26 cellular contexts compared by ENCODE assay signal in the genomic region with DNA sequence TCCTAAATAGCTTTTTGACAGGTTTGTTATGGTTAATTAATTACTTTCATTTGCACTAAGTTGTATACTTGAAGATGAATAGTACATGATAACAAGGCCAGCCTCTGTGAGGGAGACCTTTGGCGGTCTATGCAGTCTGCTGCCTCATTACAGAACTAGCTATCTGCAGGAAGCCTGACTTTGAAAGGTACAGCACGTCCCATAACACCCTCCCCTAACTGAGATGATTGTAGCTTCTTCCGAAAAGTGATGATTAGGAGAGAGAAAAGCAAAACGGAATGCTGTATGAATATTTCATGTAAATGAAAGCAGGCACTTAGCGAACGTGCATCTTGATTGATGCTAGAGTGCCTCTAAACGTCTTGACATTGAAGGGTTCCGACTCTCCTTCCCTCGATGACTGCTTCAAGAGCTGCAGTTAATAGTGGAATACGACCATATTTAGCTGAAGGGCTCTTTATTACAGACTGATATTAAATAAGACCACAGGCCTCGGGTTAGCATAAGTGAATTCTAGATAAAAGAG.
"Had no signal": no experiment of that assay in that cellular context is flagged by ENCODE, and none has a peak within 500 bp of the region (broad histone marks: within the 10 kb centered on the region; RNA-seq: fewer than 3 reads in every experiment).

No MANE protein-coding gene starts in this region.

- H3K4me1 Mint-ChIP-seq: naive B cell; naive thymus-derived CD8-positive, alpha-beta T cell; nephron progenitor cell; stimulated activated effector memory CD8-positive, alpha-beta T cell treated with anti-CD3 and anti-CD28 coated beads, Interleukin-12 subunit alpha, Interleukin-12 subunit beta, amount 100 ng/mL, for 72 hours; stimulated activated naive B cell treated with anti-CD40 and anti-IgM and Interleukin-4, amounts not matched to agents 10 μg/mL and 1 μg/mL and 100 μg/mL, for 72 hours had no signal

- H3K36me3 ChIP-seq: neutrophil, pancreas, prostate gland, right lobe of liver, sigmoid colon, stomach, thoracic aorta, tibial artery, transverse colon, upper lobe of right lung, vagina had no signal

- ATAC-seq: naive thymus-derived CD8-positive, alpha-beta T cell; natural killer cell treated with Interleukin-12 subunit alpha and Interleukin-12 subunit beta and Interleukin-15 and Interleukin-18, amount 100 ng/mL, for 72 hours; pancreas; right cardiac atrium; right lobe of liver; stimulated activated effector memory CD8-positive, alpha-beta T cell treated with anti-CD3 and anti-CD28 coated beads, Interleukin-12 subunit alpha, Interleukin-12 subunit beta, amount 100 ng/mL, for 72 hours; stimulated activated naive B cell treated with anti-CD40 and anti-IgM and Interleukin-4, amounts not matched to agents 10 μg/mL and 1 μg/mL and 100 μg/mL, for 72 hours; upper lobe of right lung had no signal

- H3K4me1 ChIP-seq: pancreas, prostate gland, sigmoid colon, stomach, tibial artery, transverse colon, upper lobe of right lung, vagina had no signal

- H3K4me3 Mint-ChIP-seq: naive B cell; naive thymus-derived CD8-positive, alpha-beta T cell; natural killer cell treated with Interleukin-12 subunit alpha and Interleukin-12 subunit beta and Interleukin-15 and Interleukin-18, amount 100 ng/mL, for 72 hours; nephron progenitor cell; stimulated activated effector memory CD8-positive, alpha-beta T cell treated with anti-CD3 and anti-CD28 coated beads, Interleukin-12 subunit alpha, Interleukin-12 subunit beta, amount 100 ng/mL, for 72 hours; stimulated activated naive B cell treated with anti-CD40 and anti-IgM and Interleukin-4, amounts not matched to agents 10 μg/mL and 1 μg/mL and 100 μg/mL, for 72 hours; stimulated activated naive CD8-positive, alpha-beta T cell treated with anti-CD3 and anti-CD28 coated beads, Interleukin-15, Interleukin-2, amounts not matched to agents 100 ng/mL and 50 ng/mL, for 24 hours; type B pancreatic cell had no signal

- H3K4me3 ChIP-seq: pancreas, prostate gland, right lobe of liver, sigmoid colon, stomach, thoracic aorta, tibial artery, transverse colon, upper lobe of right lung, vagina had no signal

- H3K27me3 ChIP-seq: neutrophil, pancreas, right lobe of liver, sigmoid colon, stomach, tibial artery, transverse colon, vagina had no signal

- H3K27me3 Mint-ChIP-seq: naive B cell; stimulated activated naive B cell treated with anti-CD40 and anti-IgM and Interleukin-4, amounts not matched to agents 10 μg/mL and 1 μg/mL and 100 μg/mL, for 72 hours had no signal

- H3K9me3 Mint-ChIP-seq: naive B cell; naive thymus-derived CD8-positive, alpha-beta T cell; natural killer cell treated with Interleukin-12 subunit alpha and Interleukin-12 subunit beta and Interleukin-15 and Interleukin-18, amount 100 ng/mL, for 72 hours; nephron progenitor cell; stimulated activated effector memory CD8-positive, alpha-beta T cell treated with anti-CD3 and anti-CD28 coated beads, Interleukin-12 subunit alpha, Interleukin-12 subunit beta, amount 100 ng/mL, for 72 hours; stimulated activated naive B cell treated with anti-CD40 and anti-IgM and Interleukin-4, amounts not matched to agents 10 μg/mL and 1 μg/mL and 100 μg/mL, for 72 hours; type B pancreatic cell had no signal

- DNase-seq: naive B cell; naive thymus-derived CD8-positive, alpha-beta T cell; nephron progenitor cell; pancreas; right cardiac atrium; right lobe of liver; sigmoid colon; small intestine; stimulated activated CD4-positive, alpha-beta T cell treated with anti-CD3 and anti-CD28 coated beads, Interleukin-15, amount 100 ng/mL, for 24 hours; stimulated activated CD4-positive, alpha-beta T cell treated with anti-CD3 and anti-CD28 coated beads, Interleukin-2, amount 100 ng/mL, for 24 hours; stimulated activated CD4-positive, alpha-beta T cell treated with anti-CD3 and anti-CD28 coated beads, Interleukin-2, amount 100 ng/mL, for 48 hours; stimulated activated CD4-positive, alpha-beta T cell treated with anti-CD3 and anti-CD28 coated beads, Interleukin-4, amount 100 ng/mL, for 24 hours; stimulated activated naive B cell treated with anti-CD40 and anti-IgM and Interleukin-4, amounts not matched to agents 10 μg/mL and 1 μg/mL and 100 μg/mL, for 72 hours; stimulated activated naive CD4-positive, alpha-beta T cell treated with Interleukin-2 at 50 U/mL for 16 hours; stomach; tibial artery; transverse colon; upper lobe of right lung had no signal

- H3K9me3 ChIP-seq: neutrophil, pancreas, prostate gland, right lobe of liver, sigmoid colon, stomach, thoracic aorta, tibial artery, transverse colon, upper lobe of right lung, vagina had no signal

- H3K27ac Mint-ChIP-seq: naive B cell; naive thymus-derived CD8-positive, alpha-beta T cell; natural killer cell treated with Interleukin-12 subunit alpha and Interleukin-12 subunit beta and Interleukin-15 and Interleukin-18, amount 100 ng/mL, for 72 hours; nephron progenitor cell; stimulated activated effector memory CD8-positive, alpha-beta T cell treated with anti-CD3 and anti-CD28 coated beads, Interleukin-12 subunit alpha, Interleukin-12 subunit beta, amount 100 ng/mL, for 72 hours; stimulated activated naive B cell treated with anti-CD40 and anti-IgM and Interleukin-4, amounts not matched to agents 10 μg/mL and 1 μg/mL and 100 μg/mL, for 72 hours; stimulated activated naive CD8-positive, alpha-beta T cell treated with anti-CD3 and anti-CD28 coated beads, Interleukin-15, Interleukin-2, amounts not matched to agents 100 ng/mL and 50 ng/mL, for 24 hours; type B pancreatic cell had no signal

- H3K27ac ChIP-seq: neutrophil, pancreas, prostate gland, right lobe of liver, sigmoid colon, stomach, thoracic aorta, tibial artery, transverse colon, upper lobe of right lung, vagina had no signal

- H3K36me3 Mint-ChIP-seq: naive B cell; naive thymus-derived CD8-positive, alpha-beta T cell; natural killer cell treated with Interleukin-12 subunit alpha and Interleukin-12 subunit beta and Interleukin-15 and Interleukin-18, amount 100 ng/mL, for 72 hours; stimulated activated effector memory CD8-positive, alpha-beta T cell treated with anti-CD3 and anti-CD28 coated beads, Interleukin-12 subunit alpha, Interleukin-12 subunit beta, amount 100 ng/mL, for 72 hours; stimulated activated naive B cell treated with anti-CD40 and anti-IgM and Interleukin-4, amounts not matched to agents 10 μg/mL and 1 μg/mL and 100 μg/mL, for 72 hours; type B pancreatic cell had no signal
